ENCODE assay signal across 17 cellular contexts in genomic region chr21:42263591-42264131, GRCh38. TPM values are rescaled to one million over a fixed set of nuclear protein-coding genes. Genes with fewer than 3 reads are reported as not detected.
DNase-seq lines count a peak whose midpoint lies in the region; ATAC-seq and TF ChIP-seq lines count a peak whose summit lies in the region.
"Had no signal": no experiment of that assay in that cellular context is flagged by ENCODE, and none has a peak within 500 bp of the region (broad histone marks: within the 10 kb centered on the region; RNA-seq: fewer than 3 reads in every experiment).

No MANE protein-coding gene starts in this region.

- H3K36me3 Mint-ChIP-seq in endodermal cell (ENCODE audit: low read depth) (no peaks in the 10 kb centered on the region), type B pancreatic cell (no peaks in the 10 kb centered on the region)

- H3K27ac Mint-ChIP-seq in endodermal cell = no peak overlapping the region
- no peak overlapping the region for H3K27ac Mint-ChIP-seq in type B pancreatic cell
- H3K27ac Mint-ChIP-seq: CD8-positive, alpha-beta T cell; stimulated activated naive CD8-positive, alpha-beta T cell treated with anti-CD3 and anti-CD28 coated beads, Interleukin-15, amount 100 ng/mL, for 72 hours had no signal

- H3K9ac ChIP-seq in endodermal cell (ENCODE audit: extremely low read depth, low read length, poor library complexity, severe bottlenecking) = no peak overlapping the region
- H3K9ac ChIP-seq: GM23248, KMS-11 had no signal

- 13 to 39% (median 38%) methylated on average over 6 to 18 of the region's 18 CpGs for WGBS in adrenal gland, 4 donors
- WGBS in psoas muscle, 3 donors = 64 to 69% (median 64%) methylated on average over 18 of the region's 18 CpGs
- WGBS in endodermal cell (ENCODE audit: insufficient coverage in 1 of 2, insufficient read length in 1 of 2), 2 experiments = 88 to 91% methylated on average over 12 to 18 of the region's 18 CpGs

- H3K4me3 ChIP-seq in adrenal gland (no peak overlapping the region), left ventricle myocardium inferior (peak overlapping the region; percentile 13), psoas muscle (no peak overlapping the region), endodermal cell (ENCODE audit: low read length) (no peak overlapping the region)
- H3K4me3 ChIP-seq: coronary artery, GM23248 had no signal

- DNase-seq in GF-D8 (lab: John Stamatoyannopoulos, UW) = peak; percentile 96
- peak; percentile 59 to 88 (median 73) for DNase-seq in adrenal gland
- peak; percentile 29 for DNase-seq in left ventricle myocardium inferior
- peak; percentile 56 to 64 for DNase-seq in psoas muscle
- no peak for DNase-seq in endodermal cell
- no peak for DNase-seq in type B pancreatic cell (ENCODE audit: extremely low spot score, unreplicated experiment)
- DNase-seq: activated CD4-positive, alpha-beta T cell treated with anti-CD3 and anti-CD28 coated beads, Interleukin-2, amount 50 U/mL, for 1 hour; CD8-positive, alpha-beta T cell; GM23248; NCI-H510A; SIG-M5; stimulated activated naive CD8-positive, alpha-beta T cell treated with anti-CD3 and anti-CD28 coated beads, Interleukin-15, amount 100 ng/mL, for 72 hours had no signal

- H3K36me3 ChIP-seq in adrenal gland (replicated peaks in 1 of 2) = no peaks in the 10 kb centered on the region
- H3K36me3 ChIP-seq in left ventricle myocardium inferior = no peaks in the 10 kb centered on the region
- H3K36me3 ChIP-seq in psoas muscle (ENCODE audit: insufficient read depth in 1 of 2, low read depth in 1 of 2) = no peaks in the 10 kb centered on the region
- H3K36me3 ChIP-seq in endodermal cell (ENCODE audit: control insufficient read depth, insufficient read depth, low read length) = no peaks in the 10 kb centered on the region

- no peaks in the 10 kb centered on the region for H3K9me3 ChIP-seq in adrenal gland (replicated peaks in 1 of 3)
- H3K9me3 ChIP-seq in left ventricle myocardium inferior (replicated peaks) = no peaks in the 10 kb centered on the region
- H3K9me3 ChIP-seq in psoas muscle = no peaks in the 10 kb centered on the region
- no peaks in the 10 kb centered on the region for H3K9me3 ChIP-seq in endodermal cell (ENCODE audit: control insufficient read depth, low read length)

- no peak for TF ChIP-seq POLR2A in adrenal gland (IDR thresholded peaks at IDR 0.05)

- H3K27ac ChIP-seq in adrenal gland (peak overlapping the region; percentile 46 to 87 (median 73)), left ventricle myocardium inferior (replicated peaks) (peak overlapping the region; percentile 84), psoas muscle (peak overlapping the region; percentile 69), endodermal cell (ENCODE audit: low read depth, low read length) (no peak overlapping the region)
- H3K27ac ChIP-seq: GM23248, KMS-11 had no signal

- peaks cover 28% of the 10 kb centered on the region for H3K4me1 Mint-ChIP-seq in endodermal cell
- peaks cover 14% of the 10 kb centered on the region for H3K4me1 Mint-ChIP-seq in type B pancreatic cell (ENCODE audit: unreplicated experiment)

- intact Hi-C loops in adrenal gland (cut with DNase I) = no loop called here
- intact Hi-C loops in left ventricle myocardium inferior (cut with micrococcal nuclease) = no loop called here
- intact Hi-C loops in psoas muscle (cut with DNase I) = no loop called here

- no peaks in the 10 kb centered on the region for H3K9me3 Mint-ChIP-seq in endodermal cell
- no peaks in the 10 kb centered on the region for H3K9me3 Mint-ChIP-seq in type B pancreatic cell
- H3K9me3 Mint-ChIP-seq: CD8-positive, alpha-beta T cell; stimulated activated naive CD8-positive, alpha-beta T cell treated with anti-CD3 and anti-CD28 coated beads, Interleukin-15, amount 100 ng/mL, for 72 hours had no signal

- H3K4me3 Mint-ChIP-seq in endodermal cell (no peak overlapping the region), type B pancreatic cell (no peak overlapping the region)
- H3K4me3 Mint-ChIP-seq: CD8-positive, alpha-beta T cell; stimulated activated naive CD8-positive, alpha-beta T cell treated with anti-CD3 and anti-CD28 coated beads, Interleukin-15, amount 100 ng/mL, for 72 hours had no signal

- H3K27me3 Mint-ChIP-seq in endodermal cell (ENCODE audit: insufficient read depth) = no peaks in the 10 kb centered on the region
- H3K27me3 Mint-ChIP-seq in type B pancreatic cell = peaks cover 11% of the 10 kb centered on the region
- H3K27me3 Mint-ChIP-seq: stimulated activated naive CD8-positive, alpha-beta T cell treated with anti-CD3 and anti-CD28 coated beads, Interleukin-15, amount 100 ng/mL, for 72 hours had no signal

- H3K27me3 ChIP-seq in adrenal gland = no peaks in the 10 kb centered on the region
- H3K27me3 ChIP-seq in left ventricle myocardium inferior (ENCODE audit: low read depth) = no peaks in the 10 kb centered on the region
- no peaks in the 10 kb centered on the region for H3K27me3 ChIP-seq in psoas muscle (ENCODE audit: insufficient read depth in 3 of 3, low read length in 2 of 3)
- no peaks in the 10 kb centered on the region for H3K27me3 ChIP-seq in endodermal cell (ENCODE audit: control insufficient read depth, insufficient read depth, low read length, poor library complexity, severe bottlenecking)

- peak in 3 of 4 donors; percentile 11 to 49 (median 47) for ATAC-seq in psoas muscle
- ATAC-seq in GM21528 (IDR thresholded peaks at IDR 0.05; ENCODE audit: low FRiP score, unreplicated experiment) = no peak
- no peak for ATAC-seq in HG03442 (IDR thresholded peaks at IDR 0.05; ENCODE audit: unreplicated experiment)
- ATAC-seq: CD8-positive, alpha-beta T cell; stimulated activated naive CD8-positive, alpha-beta T cell treated with anti-CD3 and anti-CD28 coated beads, Interleukin-15, amount 100 ng/mL, for 72 hours had no signal

- TF ChIP-seq CTCF in adrenal gland (IDR thresholded peaks at IDR 0.05) (no peak), left ventricle myocardium inferior (IDR thresholded peaks at IDR 0.05; ENCODE audit: borderline replicate concordance) (no peak), psoas muscle (IDR thresholded peaks at IDR 0.05) (no peak), endodermal cell (conservative IDR thresholded peaks at IDR 0.05) (no peak), type B pancreatic cell (conservative IDR thresholded peaks at IDR 0.05) (no peak)

- H3K4me1 ChIP-seq in adrenal gland (replicated peaks in 1 of 2) = peaks cover 40 to 57% of the 10 kb centered on the region in 2 donors
- peaks cover 56% of the 10 kb centered on the region for H3K4me1 ChIP-seq in left ventricle myocardium inferior
- peaks cover 18% of the 10 kb centered on the region for H3K4me1 ChIP-seq in psoas muscle
- peaks cover 3% of the 10 kb centered on the region for H3K4me1 ChIP-seq in endodermal cell (ENCODE audit: control insufficient read depth, insufficient read depth, low read length)

RNA-seq across cellular contexts. Expression of gene ABCG1, which starts 44.7 kb away (rescaled TPM):
- total RNA-seq in adrenal gland (100 to 1,000 TPM in 2 of 8 donors, 10 to 100 TPM in 6; 47.8 to 136 (median 90.9) TPM), left ventricle myocardium inferior (8.7 TPM), psoas muscle (10 to 100 TPM in 2 of 4 donors, 1 to 10 TPM in 2; 4.4 to 35.8 (median 16.6) TPM), endodermal cell (1 to 10 TPM; 1.6 to 5.4 TPM), type B pancreatic cell (ENCODE audit: low replicate concordance) (6.2 and 8.4 TPM in 2 replicates)
- polyA plus RNA-seq in adrenal gland (10 to 100 TPM; 32.5 to 52.7 (median 38.7) TPM), psoas muscle (1 to 10 TPM; 2.9 to 3.5 (median 3.5) TPM)
- polyA plus RNA-seq in endodermal cell (2013, experiment 1 of 2) = 1.5 TPM
- 1.7 TPM for polyA plus RNA-seq in endodermal cell (2013, experiment 2 of 2)
- total RNA-seq: GM23248 had no signal

RNA-seq across cellular contexts. Expression of gene TFF3, which starts 51.5 kb away (rescaled TPM):
- total RNA-seq in adrenal gland (10 to 100 TPM in 4 of 8 donors, 1 to 10 TPM in 4; 3.3 to 29.3 (median 11.1) TPM), left ventricle myocardium inferior (2.9 TPM), psoas muscle (1 to 10 TPM; 1.1 to 3.0 (median 2.3) TPM), endodermal cell (1 to 10 TPM in 1 of 2 donors, not detected in 1; 5.5 TPM), type B pancreatic cell (ENCODE audit: low replicate concordance) (31.5 and 183 TPM in 2 replicates)
- polyA plus RNA-seq in adrenal gland (10 to 100 TPM in 2 of 3 donors, 1 to 10 TPM in 1; 1.2 to 42.3 (median 20.4) TPM), psoas muscle (1 to 10 TPM in 2 of 3 donors, under 1 TPM in 1; 0.92 to 3.3 (median 2.1) TPM)
- 1.2 TPM for polyA plus RNA-seq in endodermal cell (2013, experiment 1 of 2)
- polyA plus RNA-seq in endodermal cell (2013, experiment 2 of 2) = 1.7 TPM
- total RNA-seq: CD8-positive, alpha-beta T cell; GM23248 had no signal
- polyA plus RNA-seq: GM23248, neural cell had no signal

Comparison
In these comparisons a context has a peak if more than half of its experiments do, and no peak if none do; other contexts are left out.
1. DNase-seq: peak in GF-D8 (single experiment), adrenal gland (7 of 7), left ventricle myocardium inferior (single experiment) and psoas muscle (2 of 2); none in endodermal cell (single experiment) and type B pancreatic cell (single experiment).
2. ATAC-seq: peak in psoas muscle (3 of 4); none in GM21528 (single experiment) and HG03442 (single experiment).